Comparison of ENCODE assay signal across 14 cellular contexts in genomic region chr2:144084114-144084661, GRCh38.
DNase-seq lines count a peak whose midpoint lies in the region; ATAC-seq, FAIRE-seq and TF ChIP-seq lines count a peak whose summit lies in the region.
"Had no signal": no experiment of that assay in that cellular context is flagged by ENCODE, and none has a peak within 500 bp of the region (broad histone marks: within the 10 kb centered on the region; RNA-seq: fewer than 3 reads in every experiment).

No MANE protein-coding gene starts in this region.

- no peak overlapping the region for H3K4me3 ChIP-seq in fibroblast of villous mesenchyme (ENCODE audit: low read depth, low read length)
- H3K4me3 ChIP-seq: heart right ventricle, tibial artery had no signal

- DNase-seq in HK-2 (ENCODE audit: unreplicated experiment) (peak; percentile 36), amniotic stem cell (lab: John Stamatoyannopoulos, UW) (peak; percentile 57), fibroblast of villous mesenchyme (ENCODE audit: low read depth) (peak; percentile 51), urothelium cell line (ENCODE audit: low spot score) (peak; percentile 46), caudate nucleus (lab: John Stamatoyannopoulos, UW) (no peak)
- DNase-seq: activated CD8-positive, alpha-beta memory T cell treated with anti-CD3 and anti-CD28 coated beads, Interleukin-2, amount 10 ng/mL, durations not matched to agents 7 days and 5 days; activated naive CD4-positive, alpha-beta T cell treated with anti-CD3 and anti-CD28 coated beads, Interleukin-2, amount 50 U/mL, for 16 hours; heart right ventricle; NCI-H446; RPMI8226; small intestine; tibial artery had no signal

- no peak overlapping the region for H3K27ac ChIP-seq in caudate nucleus (ENCODE audit: low read depth, low read length)
- H3K27ac ChIP-seq: heart right ventricle, tibial artery had no signal

- no peak for ATAC-seq in GM21717 (IDR thresholded peaks at IDR 0.05; ENCODE audit: unreplicated experiment)
- no peak for ATAC-seq in GM18502 (IDR thresholded peaks at IDR 0.05; ENCODE audit: poor library complexity, unreplicated experiment)
- ATAC-seq: activated CD8-positive, alpha-beta memory T cell treated with anti-CD3 and anti-CD28 coated beads, Interleukin-2, amount 10 ng/mL, durations not matched to agents 7 days and 5 days; heart right ventricle had no signal

- no peak for FAIRE-seq in urothelium cell line (lab: Jason Lieb, UNC)
- FAIRE-seq: small intestine had no signal

- no peak for TF ChIP-seq CTCF in fibroblast of villous mesenchyme (IDR thresholded peaks at IDR 0.05; ENCODE audit: insufficient read depth, low read depth, low read length)

Comparison
In these comparisons a context has a peak if more than half of its experiments do, and no peak if none do; other contexts are left out.
1. DNase-seq: peak in HK-2 (single experiment), amniotic stem cell (single experiment), fibroblast of villous mesenchyme (single experiment) and urothelium cell line (single experiment); none in caudate nucleus (0 of 61).